17 cellular contexts compared by ENCODE assay signal in genomic region chr11:65114538-65115171, GRCh38. TPM values are rescaled to one million over a fixed set of nuclear protein-coding genes. Genes with fewer than 3 reads are reported as not detected.
DNase-seq lines count a peak whose midpoint lies in the region; ATAC-seq, FAIRE-seq and TF ChIP-seq lines count a peak whose summit lies in the region.
"Had no signal": no experiment of that assay in that cellular context is flagged by ENCODE, and none has a peak within 500 bp of the region (broad histone marks: within the 10 kb centered on the region; RNA-seq: fewer than 3 reads in every experiment).

No MANE protein-coding gene starts in this region.

- 0 out of 2 replicates have a peak, but pooled peaks have one; percentile 4 for TF ChIP-seq POLR2A in K562 (conservative IDR thresholded peaks at IDR 0.05)

- POLR2A ChIA-PET in K562 (lab: Yijun Ruan, JAX) = interaction anchor here (0.6 to 1.7 kb wide), 7 partner anchors 16 to 371 kb away, joined by 3 to 4 read pairs (median 3); partner anchors contain the start of genes SF1 and SPDYC

- no peak overlapping the region for H2AFZ ChIP-seq in K562 (ENCODE audit: low read depth, low read length)

- BruUV-seq in K562 (replicated peaks; lab: Mats Ljungman, UMichigan) = no TSS peak

- H3K4me3 ChIP-seq in left ventricle myocardium inferior (no peak overlapping the region), K562 (no peak overlapping the region)
- H3K4me3 ChIP-seq: gastroesophageal sphincter, SK-N-MC, vagina had no signal

- peaks cover 84% of the 10 kb centered on the region for H3K36me3 Mint-ChIP-seq in stimulated activated effector memory CD8-positive, alpha-beta T cell treated with anti-CD3 and anti-CD28 coated beads, Interleukin-12 subunit alpha, Interleukin-12 subunit beta, amount 100 ng/mL, for 72 hours

- H3K27me3 ChIP-seq in left ventricle myocardium inferior (ENCODE audit: low read depth) (no peaks in the 10 kb centered on the region), K562 (ENCODE audit: control insufficient read depth in 2 of 2, insufficient read depth in 2 of 2, low read length in 2 of 2) (no peaks in the 10 kb centered on the region)
- H3K27me3 ChIP-seq: brain microvascular endothelial cell, gastroesophageal sphincter, vagina had no signal

- no peaks in the 10 kb centered on the region for H4K20me1 ChIP-seq in K562 (replicated peaks; ENCODE audit: control insufficient read depth, insufficient read depth, low read length)

- H3K4me1 Mint-ChIP-seq in stimulated activated effector memory CD8-positive, alpha-beta T cell treated with anti-CD3 and anti-CD28 coated beads, Interleukin-12 subunit alpha, Interleukin-12 subunit beta, amount 100 ng/mL, for 72 hours = peaks cover 65% of the 10 kb centered on the region

- no peaks in the 10 kb centered on the region for H3K9me3 ChIP-seq in left ventricle myocardium inferior (replicated peaks)
- no peaks in the 10 kb centered on the region for H3K9me3 ChIP-seq in K562 (replicated peaks; ENCODE audit: control insufficient read depth, insufficient read depth, low read depth, low read length)
- H3K9me3 ChIP-seq: gastroesophageal sphincter, vagina had no signal

- 86% methylated on average over 11 of the region's 11 CpGs for WGBS in K562 (ENCODE audit: insufficient coverage, low coverage, missing lambda C conversion rate)

- H3K4me2 ChIP-seq in K562 (ENCODE audit: insufficient read depth, low read length) = no peak overlapping the region

- no peak for TF ChIP-seq RAD21 in K562 (CRISPR knock-in tag; conservative IDR thresholded peaks at IDR 0.05 in 1 of 2, IDR thresholded peaks at IDR 0.05 in 1 of 2)

- ATAC-seq in left cardiac atrium (no peak), K562 (no peak), HG02885 (IDR thresholded peaks at IDR 0.05; ENCODE audit: poor library complexity, unreplicated experiment) (no peak), left lobe of liver (no peak)
- no peak for ATAC-seq in stimulated activated effector memory CD8-positive, alpha-beta T cell treated with anti-CD3 and anti-CD28 coated beads, Interleukin-12 subunit alpha, Interleukin-12 subunit beta, amount 100 ng/mL, for 72 hours
- ATAC-seq: effector memory CD8-positive, alpha-beta T cell; gastroesophageal sphincter; WTC11 had no signal

- peaks cover 34% of the 10 kb centered on the region for H3K36me3 ChIP-seq in left ventricle myocardium inferior
- H3K36me3 ChIP-seq in K562 (ENCODE audit: control insufficient read depth, insufficient read depth, low read length) = peaks cover 41% of the 10 kb centered on the region

- H3K4me1 ChIP-seq in left ventricle myocardium inferior = peaks cover 79% of the 10 kb centered on the region
- H3K4me1 ChIP-seq in K562 (replicated peaks in 1 of 2; ENCODE audit: control insufficient read depth in 2 of 2, insufficient read depth in 2 of 2, low read length in 2 of 2) = peaks cover 31 to 66% of the 10 kb centered on the region in 2 experiments

- H3K27ac ChIP-seq in left ventricle myocardium inferior (replicated peaks) = peak overlapping the region; percentile 84
- H3K27ac ChIP-seq in K562 (ENCODE audit: extremely low read depth, low read depth, low read length) = no peak overlapping the region
- H3K27ac ChIP-seq: brain microvascular endothelial cell, gastroesophageal sphincter, SK-N-MC, vagina had no signal

- no peak for DNase-seq in left ventricle myocardium inferior
- DNase-seq in left cardiac atrium = no peak
- no peak for DNase-seq in K562 (ENCODE audit: extremely low read depth in 1 of 4, low spot score in 3 of 4)
- DNase-seq in stimulated activated effector memory CD8-positive, alpha-beta T cell treated with anti-CD3 and anti-CD28 coated beads, Interleukin-12 subunit alpha, Interleukin-12 subunit beta, amount 100 ng/mL, for 72 hours (ENCODE audit: low spot score in 2 of 2) = no peak
- no peak for DNase-seq in left lobe of liver (ENCODE audit: low spot score)
- DNase-seq: activated T-cell treated with anti-CD3 and anti-CD28 coated beads, Interleukin-2, amount 50 U/mL, for 1 hour; brain microvascular endothelial cell; effector memory CD8-positive, alpha-beta T cell; NCI-H1092; stimulated activated CD4-positive, alpha-beta T cell treated with anti-CD3 and anti-CD28 coated beads, Interleukin-2, amount 100 ng/mL, for 48 hours; stimulated activated naive CD4-positive, alpha-beta T cell treated with Interleukin-2 at 50 U/mL for 16 hours had no signal

- CTCF ChIA-PET in K562 (lab: Yijun Ruan, JAX; ENCODE audit: low intra/inter-chr PET ratio) = no interaction called here

- intact Hi-C loops in left ventricle myocardium inferior (cut with micrococcal nuclease) (no loop called here), left cardiac atrium (cut with DNase I) (loop anchor here in 1 of 2 donors (5.0 kb wide), 1 partner anchor 102 kb away; the partner anchor contains the start of gene ARL2), K562 (cut with micrococcal nuclease) (loop anchor here (5.0 to 10.0 kb wide), 3 partner anchors 200 to 267 kb away; partner anchors contain the start of gene CDC42EP2)

- TF ChIP-seq CTCF in left ventricle myocardium inferior (IDR thresholded peaks at IDR 0.05; ENCODE audit: borderline replicate concordance) (no peak), K562 (IDR thresholded peaks at IDR 0.05 in 2 of 3, conservative IDR thresholded peaks at IDR 0.05 in 1 of 3; ENCODE audit: insufficient read depth in 2 of 3, low read depth in 1 of 3, low read length in 3 of 3) (no peak)

- H3K9me3 Mint-ChIP-seq in stimulated activated effector memory CD8-positive, alpha-beta T cell treated with anti-CD3 and anti-CD28 coated beads, Interleukin-12 subunit alpha, Interleukin-12 subunit beta, amount 100 ng/mL, for 72 hours = no peaks in the 10 kb centered on the region
- H3K9me3 Mint-ChIP-seq: effector memory CD8-positive, alpha-beta T cell; WTC11 had no signal

- no peaks in the 10 kb centered on the region for H3K9me1 ChIP-seq in K562 (ENCODE audit: control insufficient read depth, insufficient read depth, low read length)

- no peak for TF ChIP-seq EP300 in K562 (IDR thresholded peaks at IDR 0.05; ENCODE audit: low read length)

- peak overlapping the region; percentile 97 for H3K4me3 Mint-ChIP-seq in stimulated activated effector memory CD8-positive, alpha-beta T cell treated with anti-CD3 and anti-CD28 coated beads, Interleukin-12 subunit alpha, Interleukin-12 subunit beta, amount 100 ng/mL, for 72 hours

- H3K27ac Mint-ChIP-seq in stimulated activated effector memory CD8-positive, alpha-beta T cell treated with anti-CD3 and anti-CD28 coated beads, Interleukin-12 subunit alpha, Interleukin-12 subunit beta, amount 100 ng/mL, for 72 hours = peak overlapping the region; percentile 95

- in situ Hi-C loops in K562 (cut with MboI) = no loop called here

- H3K79me2 ChIP-seq in K562 (ENCODE audit: control insufficient read depth, insufficient read depth, low read length) = peaks cover 28% of the 10 kb centered on the region

- H3K9ac ChIP-seq in K562 (ENCODE audit: insufficient read depth in 1 of 2, low read depth in 2 of 2, low read length in 2 of 2) = 0 out of 4 replicates have a peak overlapping the region, but pooled peaks of 1 of the 2 experiments have one; percentile 12

- FAIRE-seq in K562 (lab: Jason Lieb, UNC) = no peak
- FAIRE-seq: islet of Langerhans had no signal

RNA-seq across cellular contexts. Expression of gene ZNHIT2, which starts 2.8 kb away (rescaled TPM):
- total RNA-seq in left ventricle myocardium inferior (6.1 TPM), left cardiac atrium (1 to 10 TPM; 6.6 to 8.2 TPM), K562 (2014; rRNA removed) (39.0 and 49.0 TPM in 2 replicates), K562 (2014; rRNA removed; fragmentation: Illumina TruSeq; extraction: Trizol) (0.35 and 0.76 TPM in 2 replicates), K562 (2015; rRNA removed; fragmentation: Illumina TruSeq; extraction: Trizol) (7.0 and 8.6 TPM in 2 replicates), K562 (2021) (27.2 and 29.6 TPM in 2 replicates), left lobe of liver (8.8 TPM)
- 0.99 and 8.1 TPM in 2 replicates for total RNA-seq in K562 (2011; cell fraction: chromatin; rRNA removed; ENCODE audit: low replicate concordance)
- 15.7 and 18.9 TPM in 2 replicates for total RNA-seq in K562 (2011; cell fraction: nucleolus; rRNA removed)
- 4.7 and 5.3 TPM in 2 replicates for total RNA-seq in K562 (2011; cell fraction: nucleoplasm; rRNA removed)
- polyA plus RNA-seq in K562 (2011; rRNA removed) (2.5 and 3.7 TPM in 2 replicates), K562 (2014; fragmentation: Illumina TruSeq; extraction: Trizol) (0.59 and 2.9 TPM in 2 replicates), K562 (2014; fragmentation: Nextera tagmentation; extraction: Ambion mirVana) (under 1 TPM; 0.08 to 0.20 TPM), K562 (2014; rRNA removed) (23.4 and 24.3 TPM in 2 replicates)
- polyA plus RNA-seq in K562 (2011; cell fraction: cytosol; rRNA removed) = 5.0 and 29.5 TPM in 2 replicates
- 4.7 and 9.8 TPM in 2 replicates for polyA plus RNA-seq in K562 (2011; cell fraction: nucleus; rRNA removed)
- polyA plus RNA-seq in K562 (2012) = 14.0 and 16.6 TPM in 2 replicates
- polyA minus RNA-seq in K562 (2011; rRNA and poly(A)+ RNA removed) = 0.84 and 1.1 TPM in 2 replicates
- 9.6 and 11.8 TPM in 2 replicates for polyA minus RNA-seq in K562 (2011; cell fraction: cytosol; rRNA and poly(A)+ RNA removed)
- polyA minus RNA-seq in K562 (2011; cell fraction: nucleus; rRNA and poly(A)+ RNA removed) = 15.5 and 18.7 TPM in 2 replicates

RNA-seq across cellular contexts. Expression of gene TM7SF2, which starts 3.0 kb away (rescaled TPM):
- total RNA-seq in left ventricle myocardium inferior = 56.7 TPM
- 10 to 100 TPM; 50.0 to 53.2 TPM for total RNA-seq in left cardiac atrium
- total RNA-seq in K562 (2011; cell fraction: chromatin; rRNA removed; ENCODE audit: low replicate concordance) = 31.4 and 105 TPM in 2 replicates
- 91.9 and 106 TPM in 2 replicates for total RNA-seq in K562 (2011; cell fraction: nucleolus; rRNA removed)
- total RNA-seq in K562 (2011; cell fraction: nucleoplasm; rRNA removed) = 59.6 and 61.8 TPM in 2 replicates
- total RNA-seq in K562 (2014; rRNA removed) = 18.6 and 20.6 TPM in 2 replicates
- total RNA-seq in K562 (2014; rRNA removed; fragmentation: Illumina TruSeq; extraction: Trizol) = 3.2 and 3.7 TPM in 2 replicates
- total RNA-seq in K562 (2015; rRNA removed; fragmentation: Illumina TruSeq; extraction: Trizol) = 7.0 and 7.9 TPM in 2 replicates
- 21.4 and 21.8 TPM in 2 replicates for total RNA-seq in K562 (2021)
- polyA plus RNA-seq in K562 (2011; rRNA removed) = 14.6 and 35.3 TPM in 2 replicates
- polyA plus RNA-seq in K562 (2011; cell fraction: cytosol; rRNA removed) = 34.6 and 38.1 TPM in 2 replicates
- polyA plus RNA-seq in K562 (2011; cell fraction: nucleus; rRNA removed) = 109 and 130 TPM in 2 replicates
- polyA plus RNA-seq in K562 (2012) = 18.6 and 23.4 TPM in 2 replicates
- 14.3 and 18.6 TPM in 2 replicates for polyA plus RNA-seq in K562 (2014; fragmentation: Illumina TruSeq; extraction: Trizol)
- polyA plus RNA-seq in K562 (2014; fragmentation: Nextera tagmentation; extraction: Ambion mirVana) = 1 to 10 TPM; 1.2 to 1.4 TPM
- 20.4 and 22.0 TPM in 2 replicates for polyA plus RNA-seq in K562 (2014; rRNA removed)
- 10.6 and 12.1 TPM in 2 replicates for polyA minus RNA-seq in K562 (2011; rRNA and poly(A)+ RNA removed)
- polyA minus RNA-seq in K562 (2011; cell fraction: cytosol; rRNA and poly(A)+ RNA removed) = 9.4 and 15.1 TPM in 2 replicates
- polyA minus RNA-seq in K562 (2011; cell fraction: nucleus; rRNA and poly(A)+ RNA removed) = 27.9 and 40.7 TPM in 2 replicates
- 97.6 TPM for total RNA-seq in left lobe of liver

RNA-seq across cellular contexts. Expression of gene FAU, which starts 7.3 kb away (rescaled TPM):
- total RNA-seq in left ventricle myocardium inferior (629 TPM), left cardiac atrium (100 to 1,000 TPM; 651 to 723 TPM), K562 (2014; rRNA removed) (1,447 and 1,737 TPM in 2 replicates), K562 (2014; rRNA removed; fragmentation: Illumina TruSeq; extraction: Trizol) (702 and 715 TPM in 2 replicates), K562 (2015; rRNA removed; fragmentation: Illumina TruSeq; extraction: Trizol) (990 and 995 TPM in 2 replicates), K562 (2021) (1,380 and 1,521 TPM in 2 replicates), left lobe of liver (430 TPM)
- total RNA-seq in K562 (2011; cell fraction: chromatin; rRNA removed; ENCODE audit: low replicate concordance) = 85.1 and 161 TPM in 2 replicates
- 307 and 365 TPM in 2 replicates for total RNA-seq in K562 (2011; cell fraction: nucleolus; rRNA removed)
- 257 and 358 TPM in 2 replicates for total RNA-seq in K562 (2011; cell fraction: nucleoplasm; rRNA removed)
- polyA plus RNA-seq in K562 (2011; rRNA removed) (562 and 568 TPM in 2 replicates), K562 (2014; fragmentation: Illumina TruSeq; extraction: Trizol) (942 and 1,036 TPM in 2 replicates), K562 (2014; fragmentation: Nextera tagmentation; extraction: Ambion mirVana) (100 to 1,000 TPM; 433 to 575 TPM), K562 (2014; rRNA removed) (1,498 and 1,827 TPM in 2 replicates)
- 741 and 1,178 TPM in 2 replicates for polyA plus RNA-seq in K562 (2011; cell fraction: cytosol; rRNA removed)
- 380 and 503 TPM in 2 replicates for polyA plus RNA-seq in K562 (2011; cell fraction: nucleus; rRNA removed)
- polyA plus RNA-seq in K562 (2012) = 1,837 and 2,123 TPM in 2 replicates
- 236 and 263 TPM in 2 replicates for polyA minus RNA-seq in K562 (2011; rRNA and poly(A)+ RNA removed)
- 352 and 386 TPM in 2 replicates for polyA minus RNA-seq in K562 (2011; cell fraction: cytosol; rRNA and poly(A)+ RNA removed)
- 98.0 and 181 TPM in 2 replicates for polyA minus RNA-seq in K562 (2011; cell fraction: nucleus; rRNA and poly(A)+ RNA removed)

RNA-seq across cellular contexts. Expression of gene MRPL49, which starts 7.5 kb away (rescaled TPM):
- total RNA-seq in left ventricle myocardium inferior = 32.1 TPM
- 10 to 100 TPM; 26.3 to 33.4 TPM for total RNA-seq in left cardiac atrium
- 22.2 and 52.3 TPM in 2 replicates for total RNA-seq in K562 (2011; cell fraction: chromatin; rRNA removed; ENCODE audit: low replicate concordance)
- total RNA-seq in K562 (2011; cell fraction: nucleolus; rRNA removed) = 45.3 and 47.5 TPM in 2 replicates
- 43.8 and 56.6 TPM in 2 replicates for total RNA-seq in K562 (2011; cell fraction: nucleoplasm; rRNA removed)
- 129 and 180 TPM in 2 replicates for total RNA-seq in K562 (2014; rRNA removed)
- 65.5 and 74.3 TPM in 2 replicates for total RNA-seq in K562 (2014; rRNA removed; fragmentation: Illumina TruSeq; extraction: Trizol)
- total RNA-seq in K562 (2015; rRNA removed; fragmentation: Illumina TruSeq; extraction: Trizol) = 78.2 and 83.1 TPM in 2 replicates
- total RNA-seq in K562 (2021) = 86.8 and 88.5 TPM in 2 replicates
- polyA plus RNA-seq in K562 (2011; rRNA removed) = 96.1 and 97.2 TPM in 2 replicates
- 145 and 172 TPM in 2 replicates for polyA plus RNA-seq in K562 (2011; cell fraction: cytosol; rRNA removed)
- 33.4 and 33.6 TPM in 2 replicates for polyA plus RNA-seq in K562 (2011; cell fraction: nucleus; rRNA removed)
- polyA plus RNA-seq in K562 (2012) = 67.5 and 83.2 TPM in 2 replicates
- 123 and 127 TPM in 2 replicates for polyA plus RNA-seq in K562 (2014; fragmentation: Illumina TruSeq; extraction: Trizol)
- 100 to 1,000 TPM in 1 of 2 experiments, 10 to 100 TPM in 1; 76.2 to 132 TPM for polyA plus RNA-seq in K562 (2014; fragmentation: Nextera tagmentation; extraction: Ambion mirVana)
- 91.2 and 112 TPM in 2 replicates for polyA plus RNA-seq in K562 (2014; rRNA removed)
- 44.7 and 62.6 TPM in 2 replicates for polyA minus RNA-seq in K562 (2011; rRNA and poly(A)+ RNA removed)
- polyA minus RNA-seq in K562 (2011; cell fraction: cytosol; rRNA and poly(A)+ RNA removed) = 33.6 and 45.3 TPM in 2 replicates
- polyA minus RNA-seq in K562 (2011; cell fraction: nucleus; rRNA and poly(A)+ RNA removed) = 14.1 and 19.7 TPM in 2 replicates
- total RNA-seq in left lobe of liver = 31.3 TPM

RNA-seq across cellular contexts. Expression of gene VPS51, which starts 18.6 kb away (rescaled TPM):
- 92.2 TPM for total RNA-seq in left ventricle myocardium inferior
- total RNA-seq in left cardiac atrium = 10 to 100 TPM; 52.7 to 70.1 TPM
- total RNA-seq in K562 (2011; cell fraction: chromatin; rRNA removed; ENCODE audit: low replicate concordance) = 48.6 and 156 TPM in 2 replicates
- 126 and 134 TPM in 2 replicates for total RNA-seq in K562 (2011; cell fraction: nucleolus; rRNA removed)
- 68.7 and 73.5 TPM in 2 replicates for total RNA-seq in K562 (2011; cell fraction: nucleoplasm; rRNA removed)
- total RNA-seq in K562 (2014; rRNA removed) = 143 and 215 TPM in 2 replicates
- total RNA-seq in K562 (2014; rRNA removed; fragmentation: Illumina TruSeq; extraction: Trizol) = 16.9 and 20.6 TPM in 2 replicates
- 40.6 and 46.8 TPM in 2 replicates for total RNA-seq in K562 (2015; rRNA removed; fragmentation: Illumina TruSeq; extraction: Trizol)
- total RNA-seq in K562 (2021) = 89.3 and 103 TPM in 2 replicates
- polyA plus RNA-seq in K562 (2011; rRNA removed) = 49.7 and 83.5 TPM in 2 replicates
- polyA plus RNA-seq in K562 (2011; cell fraction: cytosol; rRNA removed) = 68.7 and 145 TPM in 2 replicates
- polyA plus RNA-seq in K562 (2011; cell fraction: nucleus; rRNA removed) = 135 and 175 TPM in 2 replicates
- polyA plus RNA-seq in K562 (2012) = 89.1 and 104 TPM in 2 replicates
- 22.2 and 49.8 TPM in 2 replicates for polyA plus RNA-seq in K562 (2014; fragmentation: Illumina TruSeq; extraction: Trizol)
- 1 to 10 TPM; 1.8 to 2.9 TPM for polyA plus RNA-seq in K562 (2014; fragmentation: Nextera tagmentation; extraction: Ambion mirVana)
- 73.2 and 126 TPM in 2 replicates for polyA plus RNA-seq in K562 (2014; rRNA removed)
- polyA minus RNA-seq in K562 (2011; rRNA and poly(A)+ RNA removed) = 48.0 and 66.9 TPM in 2 replicates
- 120 and 159 TPM in 2 replicates for polyA minus RNA-seq in K562 (2011; cell fraction: cytosol; rRNA and poly(A)+ RNA removed)
- 55.3 and 62.1 TPM in 2 replicates for polyA minus RNA-seq in K562 (2011; cell fraction: nucleus; rRNA and poly(A)+ RNA removed)
- 55.1 TPM for total RNA-seq in left lobe of liver
